19 cellular contexts compared by ENCODE assay signal in genomic region chr1:21546122-21546825, GRCh38. TPM values are rescaled to one million over a fixed set of nuclear protein-coding genes. Genes with fewer than 3 reads are reported as not detected.
DNase-seq lines count a peak whose midpoint lies in the region; ATAC-seq, FAIRE-seq and TF ChIP-seq lines count a peak whose summit lies in the region.
"Had no signal": no experiment of that assay in that cellular context is flagged by ENCODE, and none has a peak within 500 bp of the region (broad histone marks: within the 10 kb centered on the region; RNA-seq: fewer than 3 reads in every experiment).

No MANE protein-coding gene starts in this region.

- TF ChIP-seq EP300 in K562 (IDR thresholded peaks at IDR 0.05; ENCODE audit: low read length) (no peak), upper lobe of left lung (IDR thresholded peaks at IDR 0.05) (peak in 3 of 4 donors; percentile 34 to 92 (median 74))

- no peaks in the 10 kb centered on the region for H3K9me3 Mint-ChIP-seq in MCF 10A (ENCODE audit: unreplicated experiment)
- H3K9me3 Mint-ChIP-seq in effector memory CD8-positive, alpha-beta T cell = no peaks in the 10 kb centered on the region
- H3K9me3 Mint-ChIP-seq: IgD-negative memory B cell had no signal

- no peak for TF ChIP-seq RAD21 in K562 (CRISPR knock-in tag; conservative IDR thresholded peaks at IDR 0.05 in 1 of 2, IDR thresholded peaks at IDR 0.05 in 1 of 2)
- peak in 1 of 2 donors; percentile 33 for TF ChIP-seq RAD21 in liver (IDR thresholded peaks at IDR 0.05)

- H3K4me3 ChIP-seq in mammary epithelial cell (replicated peaks in 1 of 3; ENCODE audit: insufficient read depth in 1 of 3, low read depth in 2 of 3, low read length in 3 of 3) (no peak overlapping the region), K562 (no peak overlapping the region), liver (ENCODE audit: low read depth in 1 of 3, low read length in 3 of 3) (no peak overlapping the region), upper lobe of left lung (no peak overlapping the region)
- H3K4me3 ChIP-seq: BLaER1 treated with 17β-estradiol and CSF1 and Interleukin-3, amounts not matched to agents 10 nM and 100 nM had no signal

- intact Hi-C loops in MCF 10A (cut with micrococcal nuclease) = no loop called here
- intact Hi-C loops in mammary epithelial cell (cut with micrococcal nuclease) = no loop called here
- intact Hi-C loops in K562 (cut with micrococcal nuclease) = no loop called here

- H3K27me3 Mint-ChIP-seq in MCF 10A (ENCODE audit: insufficient read depth, unreplicated experiment) = peaks cover 24% of the 10 kb centered on the region
- peaks cover under 1 to 40% of the 10 kb centered on the region in 2 donors for H3K27me3 Mint-ChIP-seq in effector memory CD8-positive, alpha-beta T cell

- H3K79me2 ChIP-seq in mammary epithelial cell (ENCODE audit: insufficient read depth, low read length) (no peaks in the 10 kb centered on the region), K562 (ENCODE audit: control insufficient read depth, insufficient read depth, low read length) (no peaks in the 10 kb centered on the region)

- H3K9me3 ChIP-seq in mammary epithelial cell (replicated peaks; ENCODE audit: insufficient read depth, low read length) (no peaks in the 10 kb centered on the region), K562 (replicated peaks; ENCODE audit: control insufficient read depth, insufficient read depth, low read depth, low read length) (no peaks in the 10 kb centered on the region), liver (ENCODE audit: control insufficient read depth in 4 of 4, low read length in 3 of 4) (no peaks in the 10 kb centered on the region), upper lobe of left lung (no peaks in the 10 kb centered on the region)
- H3K9me3 ChIP-seq: BLaER1 treated with 17β-estradiol and CSF1 and Interleukin-3, amounts not matched to agents 10 nM and 100 nM had no signal

- H3K4me1 Mint-ChIP-seq in MCF 10A (ENCODE audit: insufficient read depth, unreplicated experiment) = no peaks in the 10 kb centered on the region
- H3K4me1 Mint-ChIP-seq in effector memory CD8-positive, alpha-beta T cell (ENCODE audit: low read depth in 2 of 2) = no peaks in the 10 kb centered on the region

- no peaks in the 10 kb centered on the region for H3K9me1 ChIP-seq in K562 (ENCODE audit: control insufficient read depth, insufficient read depth, low read length)

- no peak for FAIRE-seq in K562 (lab: Jason Lieb, UNC)

- no peaks in the 10 kb centered on the region for H3K36me3 ChIP-seq in mammary epithelial cell (ENCODE audit: insufficient read depth, low read length)
- no peaks in the 10 kb centered on the region for H3K36me3 ChIP-seq in K562 (ENCODE audit: control insufficient read depth, insufficient read depth, low read length)
- H3K36me3 ChIP-seq in liver (ENCODE audit: control insufficient read depth in 4 of 4, insufficient read depth in 3 of 4, low read depth in 1 of 4, low read length in 3 of 4) = no peaks in the 10 kb centered on the region
- no peaks in the 10 kb centered on the region for H3K36me3 ChIP-seq in upper lobe of left lung
- H3K36me3 ChIP-seq: BLaER1 treated with 17β-estradiol and CSF1 and Interleukin-3, amounts not matched to agents 10 nM and 100 nM had no signal

- H3K27ac ChIP-seq in mammary epithelial cell (ENCODE audit: insufficient read depth, low read depth, low read length) (no peak overlapping the region), K562 (ENCODE audit: extremely low read depth, low read depth, low read length) (no peak overlapping the region), liver (ENCODE audit: low read depth in 1 of 2, low read length in 2 of 2) (peak overlapping the region; percentile 79 to 81), upper lobe of left lung (peak overlapping the region in 2 of 4 donors; percentile 43 to 69)
- H3K27ac ChIP-seq: BLaER1 treated with 17β-estradiol and CSF1 and Interleukin-3, amounts not matched to agents 10 nM and 100 nM had no signal

- no TSS peak for BruUV-seq in MCF 10A (replicated peaks; lab: Mats Ljungman, UMichigan)
- no TSS peak for BruUV-seq in mammary epithelial cell (replicated peaks; lab: Mats Ljungman, UMichigan)
- BruUV-seq in K562 (replicated peaks; lab: Mats Ljungman, UMichigan) = no TSS peak

- WGBS in mammary epithelial cell (ENCODE audit: low coverage, missing lambda C conversion rate) = 73% methylated on average over 10 of the region's 11 CpGs
- WGBS in K562 (ENCODE audit: insufficient coverage, low coverage, missing lambda C conversion rate) = 19% methylated on average over 11 of the region's 11 CpGs
- WGBS in liver = 25% methylated on average over 11 of the region's 11 CpGs
- WGBS in upper lobe of left lung, 2 donors = 66 to 68% methylated on average over 7 to 11 of the region's 11 CpGs

- CTCF ChIA-PET in MCF 10A (lab: Yijun Ruan, JAX) (no interaction called here), mammary epithelial cell (lab: Charles Lee; ENCODE audit: low non-redundant PET) (no interaction called here), K562 (lab: Yijun Ruan, JAX; ENCODE audit: low intra/inter-chr PET ratio) (no interaction called here)

- in situ Hi-C loops in mammary epithelial cell (cut with MboI; ENCODE audit: low sequenced_read_pairs in 2 of 2) (no loop called here), K562 (cut with MboI) (no loop called here)

- H3K4me1 ChIP-seq in mammary epithelial cell (ENCODE audit: insufficient read depth, low read length) (no peaks in the 10 kb centered on the region), K562 (replicated peaks in 1 of 2; ENCODE audit: control insufficient read depth in 2 of 2, insufficient read depth in 2 of 2, low read length in 2 of 2) (peaks cover 2 to 8% of the 10 kb centered on the region in 2 experiments), liver (ENCODE audit: control insufficient read depth in 4 of 4, insufficient read depth in 4 of 4, low read length in 3 of 4) (peaks cover 14 to 29% (median 23%) of the 10 kb centered on the region in 4 donors), upper lobe of left lung (peaks cover 0 to 6% (median 2%) of the 10 kb centered on the region in 4 donors)

- no peaks in the 10 kb centered on the region for H3K36me3 Mint-ChIP-seq in MCF 10A (ENCODE audit: insufficient read depth, unreplicated experiment)
- H3K36me3 Mint-ChIP-seq in effector memory CD8-positive, alpha-beta T cell (ENCODE audit: insufficient read depth) = peaks cover 6% of the 10 kb centered on the region
- H3K36me3 Mint-ChIP-seq: IgD-negative memory B cell had no signal

- H3K4me2 ChIP-seq in mammary epithelial cell (ENCODE audit: insufficient read depth, low read depth, low read length) (no peak overlapping the region), K562 (ENCODE audit: insufficient read depth, low read length) (no peak overlapping the region)

- ATAC-seq in K562 = no peak
- ATAC-seq in upper lobe of left lung (ENCODE audit: low FRiP score in 2 of 2) = peak in 1 of 2 donors; percentile 35
- no peak for ATAC-seq in HG03571 (IDR thresholded peaks at IDR 0.05; ENCODE audit: unreplicated experiment)
- no peak for ATAC-seq in effector memory CD8-positive, alpha-beta T cell (replicated peaks)
- no peak for ATAC-seq in GM19467 (IDR thresholded peaks at IDR 0.05; ENCODE audit: unreplicated experiment)

- POLR2A ChIA-PET in MCF 10A (lab: Yijun Ruan, JAX) = interaction anchor here (1.4 kb wide), 1 partner anchor 106 kb away, joined by 4 read pairs; no protein-coding TSS in a partner anchor
- POLR2A ChIA-PET in K562 (lab: Yijun Ruan, JAX) = interaction anchor here (0.6 to 0.9 kb wide), 3 partner anchors 11 to 323 kb away, joined by 3 to 4 read pairs (median 4); no protein-coding TSS in a partner anchor

- TF ChIP-seq POLR2A in K562 (conservative IDR thresholded peaks at IDR 0.05) (no peak), upper lobe of left lung (IDR thresholded peaks at IDR 0.05) (no peak)

- TF ChIP-seq CTCF in MCF 10A (IDR thresholded peaks at IDR 0.05; ENCODE audit: unreplicated experiment) (no peak), mammary epithelial cell (conservative IDR thresholded peaks at IDR 0.05 in 1 of 2, IDR thresholded peaks at IDR 0.05 in 1 of 2; ENCODE audit: extremely low read depth in 1 of 2, insufficient read depth in 1 of 2, low read depth in 1 of 2, low read length in 2 of 2) (no peak), K562 (IDR thresholded peaks at IDR 0.05 in 2 of 3, conservative IDR thresholded peaks at IDR 0.05 in 1 of 3; ENCODE audit: insufficient read depth in 2 of 3, low read depth in 1 of 3, low read length in 3 of 3) (no peak), liver (IDR thresholded peaks at IDR 0.05; ENCODE audit: low read depth, low read length, missing input control) (no peak), upper lobe of left lung (IDR thresholded peaks at IDR 0.05) (no peak)

- H3K27ac Mint-ChIP-seq in MCF 10A (ENCODE audit: low read depth, unreplicated experiment) = no peak overlapping the region
- H3K27ac Mint-ChIP-seq in effector memory CD8-positive, alpha-beta T cell = no peak overlapping the region

- H3K27me3 ChIP-seq in mammary epithelial cell (ENCODE audit: insufficient read depth, low read length) (no peaks in the 10 kb centered on the region), K562 (ENCODE audit: control insufficient read depth in 2 of 2, insufficient read depth in 2 of 2, low read length in 2 of 2) (peaks cover 47 to 82% of the 10 kb centered on the region in 2 experiments), liver (ENCODE audit: control insufficient read depth in 4 of 4, insufficient read depth in 4 of 4, low read length in 3 of 4) (no peaks in the 10 kb centered on the region), upper lobe of left lung (no peaks in the 10 kb centered on the region)

- no peak overlapping the region for H3K9ac ChIP-seq in mammary epithelial cell (ENCODE audit: insufficient read depth, low read length)
- no peak overlapping the region for H3K9ac ChIP-seq in K562 (ENCODE audit: insufficient read depth in 1 of 2, low read depth in 2 of 2, low read length in 2 of 2)
- peak overlapping the region; percentile 30 to 41 for H3K9ac ChIP-seq in liver (ENCODE audit: low read depth in 1 of 2, low read length in 2 of 2)
- H3K9ac ChIP-seq: BLaER1 treated with 17β-estradiol and CSF1 and Interleukin-3, amounts not matched to agents 10 nM and 100 nM had no signal

- H3K4me3 Mint-ChIP-seq in MCF 10A (ENCODE audit: unreplicated experiment) = no peak overlapping the region
- H3K4me3 Mint-ChIP-seq in effector memory CD8-positive, alpha-beta T cell = no peak overlapping the region
- H3K4me3 Mint-ChIP-seq: IgD-negative memory B cell had no signal

- dilution Hi-C loops in mammary epithelial cell (cut with HindIII; ENCODE audit: low sequenced_read_pairs) = no loop called here

- DNase-seq in MCF 10A (ENCODE audit: unreplicated experiment) = peak; percentile 25
- DNase-seq in mammary epithelial cell = no peak
- no peak for DNase-seq in K562 (ENCODE audit: extremely low read depth in 1 of 4, low spot score in 3 of 4)
- no peak for DNase-seq in upper lobe of left lung
- no peak for DNase-seq in effector memory CD8-positive, alpha-beta T cell
- DNase-seq: DMS153, EL, HCEC 1CT, MV-4-11, NCI-H1417 treated with DMSO at 0.1 percent for 48 hours, NCI-H2029, NCI-H2171 treated with DMSO at 0.1 percent for 48 hours, NCI-H510A had no signal

- H4K20me1 ChIP-seq in mammary epithelial cell (ENCODE audit: insufficient read depth, low read length) (no peaks in the 10 kb centered on the region), K562 (replicated peaks; ENCODE audit: control insufficient read depth, insufficient read depth, low read length) (peaks cover 3% of the 10 kb centered on the region; the same call in 1 of the 2 replicates)
- H4K20me1 ChIP-seq: BLaER1 treated with 17β-estradiol and CSF1 and Interleukin-3, amounts not matched to agents 10 nM and 100 nM had no signal

- H2AFZ ChIP-seq in mammary epithelial cell (ENCODE audit: low read depth, low read length) (no peak overlapping the region), K562 (ENCODE audit: low read depth, low read length) (no peak overlapping the region)

RNA-seq across cellular contexts. Expression of gene ALPL, which starts 37.1 kb away (rescaled TPM):
- total RNA-seq in MCF 10A (2022) (not detected in 2 replicates), mammary epithelial cell (not detected), K562 (2014; rRNA removed) (0.12 and 0.14 TPM in 2 replicates), K562 (2014; rRNA removed; fragmentation: Illumina TruSeq; extraction: Trizol) (not detected in 2 replicates), K562 (2015; rRNA removed; fragmentation: Illumina TruSeq; extraction: Trizol) (not detected in 2 replicates), K562 (2021) (0.22 and 0.38 TPM in 2 replicates), liver (10 to 100 TPM in 1 of 2 donors, 1 to 10 TPM in 1; 3.3 to 37.9 TPM), upper lobe of left lung (100 to 1,000 TPM in 4 of 6 donors, 10 to 100 TPM in 2; 72.3 to 327 (median 182) TPM)
- polyA plus RNA-seq in mammary epithelial cell (0.09 TPM), K562 (2011; rRNA removed) (0.18 and 0.49 TPM in 2 replicates), K562 (2014; fragmentation: Illumina TruSeq; extraction: Trizol) (0.11 and 0.22 TPM in 2 replicates), K562 (2014; fragmentation: Nextera tagmentation; extraction: Ambion mirVana) (under 1 TPM in 1 of 2 experiments, not detected in 1; 0.04 TPM), K562 (2014; rRNA removed) (0.07 TPM in 1 of 2 replicates, not detected in the other), liver (10 to 100 TPM; 43.5 to 93.1 TPM)
- not detected for polyA minus RNA-seq in mammary epithelial cell
- total RNA-seq in K562 (2011; cell fraction: chromatin; rRNA removed; ENCODE audit: low replicate concordance) = 0.40 and 0.95 TPM in 2 replicates
- 0.13 and 0.33 TPM in 2 replicates for total RNA-seq in K562 (2011; cell fraction: nucleolus; rRNA removed)
- 0.29 and 0.38 TPM in 2 replicates for total RNA-seq in K562 (2011; cell fraction: nucleoplasm; rRNA removed)
- 0.37 and 0.40 TPM in 2 replicates for polyA plus RNA-seq in K562 (2011; cell fraction: cytosol; rRNA removed)
- 0.16 and 0.18 TPM in 2 replicates for polyA plus RNA-seq in K562 (2011; cell fraction: nucleus; rRNA removed)
- 0.18 and 0.25 TPM in 2 replicates for polyA plus RNA-seq in K562 (2012)
- 0.07 and 0.15 TPM in 2 replicates for polyA minus RNA-seq in K562 (2011; rRNA and poly(A)+ RNA removed)
- not detected in 2 replicates for polyA minus RNA-seq in K562 (2011; cell fraction: cytosol; rRNA and poly(A)+ RNA removed)
- 0.56 TPM in 1 of 2 replicates, not detected in the other for polyA minus RNA-seq in K562 (2011; cell fraction: nucleus; rRNA and poly(A)+ RNA removed)
- total RNA-seq: A172 had no signal

Comparison
In these comparisons a context has a peak if more than half of its experiments do, and no peak if none do; other contexts are left out.
1. H3K27ac ChIP-seq: peak in liver (2 of 2); none in mammary epithelial cell (single experiment) and K562 (single experiment).
2. H3K9ac ChIP-seq: peak in liver (2 of 2); none in mammary epithelial cell (single experiment) and K562 (0 of 2).